In genomic region chr15:73232771-73233170, GRCh38 we compare ENCODE assay signal across 26 cellular contexts.
"Had no signal": no experiment of that assay in that cellular context is flagged by ENCODE, and none has a peak within 500 bp of the region (broad histone marks: within the 10 kb centered on the region; RNA-seq: fewer than 3 reads in every experiment).

No MANE protein-coding gene starts in this region.

- H3K4me3 ChIP-seq: coronary artery, heart right ventricle, stomach, suprapubic skin, tibial nerve had no signal

- H3K9me3 ChIP-seq: stomach, suprapubic skin, tibial nerve had no signal

- H3K4me3 Mint-ChIP-seq: activated CD4-positive, alpha-beta T cell treated with anti-CD3 and anti-CD28 coated beads, Interleukin-2, amount 10 ng/mL, durations not matched to agents 24 days and 14 days; activated CD8-positive, alpha-beta memory T cell treated with anti-CD3 and anti-CD28 coated beads, Interleukin-2, amount 10 ng/mL, durations not matched to agents 7 days and 5 days; activated CD8-positive, alpha-beta T cell treated with anti-CD3 and anti-CD28 coated beads for 36 hours; activated naive CD4-positive, alpha-beta T cell treated with anti-CD3 and anti-CD28 coated beads, Interleukin-2, amount 50 U/mL, for 24 hours; activated T-helper 1 cell treated with anti-CD3 and anti-CD28 coated beads, Interleukin-12 subunit alpha, Interleukin-12 subunit beta, Interleukin-2, Interleukin-4 antibody, amounts not matched to agents 30 ng/mL and 10 ng/mL and 1 ng/mL, durations not matched to agents 14 hours and 24 hours and 36 hours; central memory CD8-positive, alpha-beta T cell; memory B cell; naive B cell; stimulated activated memory B cell treated with anti-CD40 and anti-IgM and Interleukin-4, amounts not matched to agents 10 μg/mL and 1 μg/mL and 100 μg/mL, for 72 hours had no signal

- H2AFZ ChIP-seq: parathyroid adenoma had no signal

- H3K27me3 ChIP-seq: heart right ventricle, stomach, suprapubic skin, tibial nerve had no signal

- H3K27ac Mint-ChIP-seq: activated CD4-positive, alpha-beta T cell treated with anti-CD3 and anti-CD28 coated beads, Interleukin-2, amount 10 ng/mL, durations not matched to agents 24 days and 14 days; activated CD8-positive, alpha-beta memory T cell treated with anti-CD3 and anti-CD28 coated beads, Interleukin-2, amount 10 ng/mL, durations not matched to agents 7 days and 5 days; activated CD8-positive, alpha-beta T cell treated with anti-CD3 and anti-CD28 coated beads for 36 hours; activated naive CD4-positive, alpha-beta T cell treated with anti-CD3 and anti-CD28 coated beads, Interleukin-2, amount 50 U/mL, for 24 hours; activated T-helper 1 cell treated with anti-CD3 and anti-CD28 coated beads, Interleukin-12 subunit alpha, Interleukin-12 subunit beta, Interleukin-2, Interleukin-4 antibody, amounts not matched to agents 30 ng/mL and 10 ng/mL and 1 ng/mL, durations not matched to agents 14 hours and 24 hours and 36 hours; memory B cell; stimulated activated memory B cell treated with anti-CD40 and anti-IgM and Interleukin-4, amounts not matched to agents 10 μg/mL and 1 μg/mL and 100 μg/mL, for 72 hours had no signal

- ATAC-seq: activated CD4-positive, CD25-positive, alpha-beta regulatory T cell treated with anti-CD3 and anti-CD28 coated beads, Interleukin-2, amount 50 U/mL, for 24 hours; activated CD8-positive, alpha-beta memory T cell treated with anti-CD3 and anti-CD28 coated beads, Interleukin-2, amount 10 ng/mL, durations not matched to agents 7 days and 5 days; activated CD8-positive, alpha-beta T cell treated with anti-CD3 and anti-CD28 coated beads for 36 hours; heart right ventricle; left colon; sciatic nerve; stimulated activated memory B cell treated with anti-CD40 and anti-IgM and Interleukin-4, amounts not matched to agents 10 μg/mL and 1 μg/mL and 100 μg/mL, for 72 hours had no signal

- H3K9ac ChIP-seq: parathyroid adenoma had no signal

- H3K4me1 Mint-ChIP-seq: activated CD4-positive, alpha-beta T cell treated with anti-CD3 and anti-CD28 coated beads, Interleukin-2, amount 10 ng/mL, durations not matched to agents 24 days and 14 days; activated naive CD4-positive, alpha-beta T cell treated with anti-CD3 and anti-CD28 coated beads, Interleukin-2, amount 50 U/mL, for 24 hours; central memory CD8-positive, alpha-beta T cell; memory B cell; naive B cell; stimulated activated memory B cell treated with anti-CD40 and anti-IgM and Interleukin-4, amounts not matched to agents 10 μg/mL and 1 μg/mL and 100 μg/mL, for 72 hours had no signal

- FAIRE-seq: small intestine, urothelium cell line had no signal

- H3K27me3 Mint-ChIP-seq: activated naive CD4-positive, alpha-beta T cell treated with anti-CD3 and anti-CD28 coated beads, Interleukin-2, amount 50 U/mL, for 24 hours; central memory CD8-positive, alpha-beta T cell; memory B cell had no signal

- H3K79me2 ChIP-seq: parathyroid adenoma had no signal

- DNase-seq: activated CD4-positive, alpha-beta T cell treated with anti-CD3 and anti-CD28 coated beads, Interleukin-2, amount 10 ng/mL, durations not matched to agents 24 days and 14 days; activated CD8-positive, alpha-beta memory T cell treated with anti-CD3 and anti-CD28 coated beads, Interleukin-2, amount 10 ng/mL, durations not matched to agents 7 days and 5 days; activated CD8-positive, alpha-beta T cell treated with anti-CD3 and anti-CD28 coated beads for 36 hours; activated gamma-delta T cell; aorta; heart right ventricle; islet precursor cell; left colon; naive B cell; nucleus accumbens; small intestine; stimulated activated CD4-positive, alpha-beta T cell treated with anti-CD3 and anti-CD28 coated beads, Interleukin-15, amount 100 ng/mL, for 24 hours; stomach had no signal

- H3K9me3 Mint-ChIP-seq: activated CD4-positive, alpha-beta T cell treated with anti-CD3 and anti-CD28 coated beads, Interleukin-2, amount 10 ng/mL, durations not matched to agents 24 days and 14 days; activated CD8-positive, alpha-beta T cell treated with anti-CD3 and anti-CD28 coated beads for 36 hours; activated T-helper 1 cell treated with anti-CD3 and anti-CD28 coated beads, Interleukin-12 subunit alpha, Interleukin-12 subunit beta, Interleukin-2, Interleukin-4 antibody, amounts not matched to agents 30 ng/mL and 10 ng/mL and 1 ng/mL, durations not matched to agents 14 hours and 24 hours and 36 hours; central memory CD8-positive, alpha-beta T cell had no signal

- H3K27ac ChIP-seq: coronary artery, epithelial cell of prostate, heart right ventricle, parathyroid adenoma, stomach, suprapubic skin, tibial nerve had no signal

- H3K4me1 ChIP-seq: parathyroid adenoma, suprapubic skin, tibial nerve had no signal

- H3K36me3 Mint-ChIP-seq: naive B cell had no signal
